ENCODE assay signal across 29 cellular contexts in genomic region chr1:108038837-108039236, GRCh38.
"Had no signal": no experiment of that assay in that cellular context is flagged by ENCODE, and none has a peak within 500 bp of the region (broad histone marks: within the 10 kb centered on the region; RNA-seq: fewer than 3 reads in every experiment).

No MANE protein-coding gene starts in this region.

- H3K36me3 ChIP-seq: ascending aorta, esophagus squamous epithelium, gastroesophageal sphincter, heart right ventricle had no signal

- H3K4me3 ChIP-seq: ascending aorta, coronary artery, esophagus squamous epithelium, gastroesophageal sphincter, heart right ventricle had no signal

- H3K27me3 Mint-ChIP-seq: activated CD4-positive, alpha-beta memory T cell treated with anti-CD3 and anti-CD28 coated beads, Interleukin-2, amount 10 ng/mL, durations not matched to agents 7 days and 5 days; activated naive CD4-positive, alpha-beta T cell treated with anti-CD3 and anti-CD28 coated beads, Interleukin-2, amount 10 ng/mL, durations not matched to agents 7 days and 5 days; activated naive CD8-positive, alpha-beta T cell treated with anti-CD3 and anti-CD28 coated beads, Interleukin-2, amount 10 ng/mL, durations not matched to agents 7 days and 5 days; activated T-cell treated with anti-CD3 and anti-CD28 coated beads, Interleukin-2, amount 50 U/mL, for 24 hours; central memory CD8-positive, alpha-beta T cell had no signal

- H3K36me3 Mint-ChIP-seq: activated naive CD4-positive, alpha-beta T cell treated with anti-CD3 and anti-CD28 coated beads, Interleukin-2, amount 10 ng/mL, durations not matched to agents 7 days and 5 days; brain; WTC11 had no signal

- ATAC-seq: activated naive CD4-positive, alpha-beta T cell treated with anti-CD3 and anti-CD28 coated beads, Interleukin-2, amount 50 U/mL, for 72 hours; activated T-cell treated with anti-CD3 and anti-CD28 coated beads, Interleukin-2, amount 50 U/mL, for 72 hours; gastroesophageal sphincter; heart right ventricle; WTC11 had no signal

- H3K27ac Mint-ChIP-seq: activated CD4-positive, alpha-beta memory T cell treated with anti-CD3 and anti-CD28 coated beads, Interleukin-2, amount 10 ng/mL, durations not matched to agents 7 days and 5 days; activated CD4-positive, alpha-beta T cell treated with anti-CD3 and anti-CD28 coated beads, Interleukin-2, amount 10 ng/mL, durations not matched to agents 7 days and 5 days; activated naive CD4-positive, alpha-beta T cell treated with anti-CD3 and anti-CD28 coated beads, Interleukin-2, amount 10 ng/mL, durations not matched to agents 7 days and 5 days; activated naive CD4-positive, alpha-beta T cell treated with anti-CD3 and anti-CD28 coated beads, Interleukin-2, amount 50 U/mL, for 72 hours; activated naive CD8-positive, alpha-beta T cell treated with anti-CD3 and anti-CD28 coated beads, Interleukin-2, amount 10 ng/mL, durations not matched to agents 7 days and 5 days; activated T-cell treated with anti-CD3 and anti-CD28 coated beads, Interleukin-2, amount 50 U/mL, for 24 hours; activated T-cell treated with anti-CD3 and anti-CD28 coated beads, Interleukin-2, amount 50 U/mL, for 72 hours; WTC11 had no signal

- H3K27me3 ChIP-seq: ascending aorta, esophagus squamous epithelium, gastroesophageal sphincter, heart right ventricle had no signal

- FAIRE-seq: bronchial epithelial cell, endometrium, endothelial cell of umbilical vein had no signal

- H3K27ac ChIP-seq: ascending aorta, coronary artery, epithelial cell of prostate, esophagus squamous epithelium, gastroesophageal sphincter, heart right ventricle, VCaP had no signal

- H3K9me3 ChIP-seq: ascending aorta, esophagus squamous epithelium, gastroesophageal sphincter, heart right ventricle had no signal

- DNase-seq: activated CD4-positive, alpha-beta memory T cell treated with anti-CD3 and anti-CD28 coated beads, Interleukin-2, amount 10 ng/mL, durations not matched to agents 7 days and 5 days; activated CD4-positive, alpha-beta T cell treated with anti-CD3 and anti-CD28 coated beads for 1 hour; activated CD4-positive, alpha-beta T cell treated with anti-CD3 and anti-CD28 coated beads for 4 hours; activated CD4-positive, alpha-beta T cell treated with anti-CD3 and anti-CD28 coated beads, Interleukin-2, amount 10 ng/mL, durations not matched to agents 7 days and 5 days; activated CD4-positive, alpha-beta T cell treated with anti-CD3 and anti-CD28 coated beads, Interleukin-2, amount 50 U/mL, for 4 hours; activated CD8-positive, alpha-beta memory T cell treated with anti-CD3 and anti-CD28 coated beads, Interleukin-2, amount 50 U/mL, for 48 hours; activated gamma-delta T cell; activated naive CD4-positive, alpha-beta T cell; activated naive CD4-positive, alpha-beta T cell treated with anti-CD3 and anti-CD28 coated beads, Interleukin-2, amount 10 ng/mL, durations not matched to agents 7 days and 5 days; activated naive CD8-positive, alpha-beta T cell treated with anti-CD3 and anti-CD28 coated beads, Interleukin-2, amount 10 ng/mL, durations not matched to agents 7 days and 5 days; activated T-cell treated with anti-CD3 and anti-CD28 coated beads for 4 hours; activated T-cell treated with anti-CD3 and anti-CD28 coated beads, Interleukin-2, amount 50 U/mL, for 24 hours; activated T-cell treated with anti-CD3 and anti-CD28 coated beads, Interleukin-2, amount 50 U/mL, for 72 hours; effector CD8-positive, alpha-beta T cell; esophagus squamous epithelium; heart right ventricle; T-helper 2 cell had no signal

- H3K9me3 Mint-ChIP-seq: activated CD4-positive, alpha-beta memory T cell treated with anti-CD3 and anti-CD28 coated beads, Interleukin-2, amount 10 ng/mL, durations not matched to agents 7 days and 5 days; activated naive CD4-positive, alpha-beta T cell treated with anti-CD3 and anti-CD28 coated beads, Interleukin-2, amount 10 ng/mL, durations not matched to agents 7 days and 5 days; activated T-cell treated with anti-CD3 and anti-CD28 coated beads, Interleukin-2, amount 50 U/mL, for 24 hours; activated T-cell treated with anti-CD3 and anti-CD28 coated beads, Interleukin-2, amount 50 U/mL, for 72 hours; central memory CD8-positive, alpha-beta T cell; WTC11 had no signal

- H3K4me3 Mint-ChIP-seq: activated CD4-positive, alpha-beta memory T cell treated with anti-CD3 and anti-CD28 coated beads, Interleukin-2, amount 10 ng/mL, durations not matched to agents 7 days and 5 days; activated CD4-positive, alpha-beta T cell treated with anti-CD3 and anti-CD28 coated beads, Interleukin-2, amount 10 ng/mL, durations not matched to agents 7 days and 5 days; activated naive CD4-positive, alpha-beta T cell treated with anti-CD3 and anti-CD28 coated beads, Interleukin-2, amount 10 ng/mL, durations not matched to agents 7 days and 5 days; activated naive CD8-positive, alpha-beta T cell treated with anti-CD3 and anti-CD28 coated beads, Interleukin-2, amount 10 ng/mL, durations not matched to agents 7 days and 5 days; activated T-cell treated with anti-CD3 and anti-CD28 coated beads, Interleukin-2, amount 50 U/mL, for 24 hours; activated T-cell treated with anti-CD3 and anti-CD28 coated beads, Interleukin-2, amount 50 U/mL, for 72 hours; brain; central memory CD8-positive, alpha-beta T cell; WTC11 had no signal
